Comparison of ENCODE assay signal across 22 cellular contexts in genomic region chr2:158482594-158482993, GRCh38. TPM values are rescaled to one million over a fixed set of nuclear protein-coding genes. Genes with fewer than 3 reads are reported as not detected.
DNase-seq lines count a peak whose midpoint lies in the region; ATAC-seq, FAIRE-seq and TF ChIP-seq lines count a peak whose summit lies in the region.
"Had no signal": no experiment of that assay in that cellular context is flagged by ENCODE, and none has a peak within 500 bp of the region (broad histone marks: within the 10 kb centered on the region; RNA-seq: fewer than 3 reads in every experiment).

No MANE protein-coding gene starts in this region.

- TF ChIP-seq CTCF in astrocyte of the spinal cord (IDR thresholded peaks at IDR 0.05; ENCODE audit: low read depth, low read length), result no peak
- no peak for TF ChIP-seq CTCF in keratinocyte (optimal IDR thresholded peaks at IDR 0.05 in 1 of 3, IDR thresholded peaks at IDR 0.05 in 1 of 3, conservative IDR thresholded peaks at IDR 0.05 in 1 of 3; ENCODE audit: extremely low read depth in 1 of 3, insufficient read depth in 2 of 3, low read length in 3 of 3)
- TF ChIP-seq CTCF in psoas muscle (IDR thresholded peaks at IDR 0.05), result no peak

- no peaks in the 10 kb centered on the region for H3K36me3 ChIP-seq in keratinocyte (ENCODE audit: control insufficient read depth in 2 of 2, extremely low read depth in 1 of 2, insufficient read depth in 2 of 2, low read length in 2 of 2)
- H3K36me3 ChIP-seq in psoas muscle (ENCODE audit: insufficient read depth in 1 of 2, low read depth in 1 of 2), result no peaks in the 10 kb centered on the region
- H3K36me3 ChIP-seq in small intestine (ENCODE audit: control insufficient read depth in 2 of 2, insufficient read depth in 2 of 2, low read length in 2 of 2), result no peaks in the 10 kb centered on the region
- H3K36me3 ChIP-seq: vagina had no signal

- H3K4me1 ChIP-seq in keratinocyte (ENCODE audit: control insufficient read depth, extremely low read depth, insufficient read depth, low read length) (peaks cover 27% of the 10 kb centered on the region), psoas muscle (peaks cover 16% of the 10 kb centered on the region), small intestine (ENCODE audit: control insufficient read depth in 2 of 2, insufficient read depth in 1 of 2, low read depth in 1 of 2, low read length in 1 of 2) (peaks cover 0 to 2% of the 10 kb centered on the region in 2 donors)

- H4K20me1 ChIP-seq in keratinocyte (ENCODE audit: control insufficient read depth, extremely low read depth, insufficient read depth, low read length), result no peaks in the 10 kb centered on the region

- no peaks in the 10 kb centered on the region for H3K9me3 ChIP-seq in keratinocyte (ENCODE audit: control insufficient read depth, low read depth, low read length)
- H3K9me3 ChIP-seq in psoas muscle, result no peaks in the 10 kb centered on the region
- H3K9me3 ChIP-seq in small intestine (ENCODE audit: control insufficient read depth, low read depth), result no peaks in the 10 kb centered on the region
- H3K9me3 ChIP-seq: body of pancreas, vagina had no signal

- H3K9ac ChIP-seq in keratinocyte (ENCODE audit: control insufficient read depth, extremely low read depth, insufficient read depth, low read length), result no peak overlapping the region

- H3K4me3 ChIP-seq in astrocyte of the spinal cord (ENCODE audit: low read depth, low read length) (no peak overlapping the region), keratinocyte (ENCODE audit: control insufficient read depth in 2 of 3, extremely low read depth in 1 of 3, insufficient read depth in 2 of 3, low read depth in 1 of 3, low read length in 3 of 3) (no peak overlapping the region), psoas muscle (no peak overlapping the region), small intestine (ENCODE audit: low read depth in 1 of 2, low read length in 2 of 2) (no peak overlapping the region)
- H3K4me3 ChIP-seq: body of pancreas, vagina had no signal

- dilution Hi-C loops in keratinocyte (cut with MboI; ENCODE audit: extremely low pct_ligation_motif_present, low sequenced_read_pairs), result no loop called here

- intact Hi-C loops in psoas muscle (cut with DNase I), result no loop called here

- peak overlapping the region; percentile 47 for H3K27ac ChIP-seq in keratinocyte (ENCODE audit: control insufficient read depth, insufficient read depth, low read length)
- no peak overlapping the region for H3K27ac ChIP-seq in psoas muscle
- no peak overlapping the region for H3K27ac ChIP-seq in small intestine (ENCODE audit: low read depth in 1 of 2, low read length in 1 of 2)
- H3K27ac ChIP-seq: body of pancreas, vagina had no signal

- H3K4me2 ChIP-seq in keratinocyte (ENCODE audit: control insufficient read depth, extremely low read depth, insufficient read depth, low read depth, low read length), result peak overlapping the region; percentile 29

- no peaks in the 10 kb centered on the region for H3K27me3 ChIP-seq in keratinocyte (ENCODE audit: control insufficient read depth, extremely low read depth, insufficient read depth, low read length)
- H3K27me3 ChIP-seq in psoas muscle (ENCODE audit: insufficient read depth in 3 of 3, low read length in 2 of 3), result no peaks in the 10 kb centered on the region
- no peaks in the 10 kb centered on the region for H3K27me3 ChIP-seq in small intestine (ENCODE audit: control insufficient read depth in 2 of 2, insufficient read depth in 2 of 2, low read length in 2 of 2)
- H3K27me3 ChIP-seq: body of pancreas, vagina had no signal

- peaks cover 68% of the 10 kb centered on the region for H3K79me2 ChIP-seq in keratinocyte (ENCODE audit: control insufficient read depth, insufficient read depth, low read length)

- peaks cover 4% of the 10 kb centered on the region for H3K9me1 ChIP-seq in keratinocyte (ENCODE audit: control insufficient read depth, extremely low read depth, insufficient read depth, low read length)

- ATAC-seq in psoas muscle, result no peak
- ATAC-seq in HG03196 (IDR thresholded peaks at IDR 0.05; ENCODE audit: unreplicated experiment), result no peak
- ATAC-seq: activated CD4-positive, CD25-positive, alpha-beta regulatory T cell treated with anti-CD3 and anti-CD28 coated beads, Interleukin-2, amount 50 U/mL, for 24 hours; activated CD8-positive, alpha-beta T cell treated with anti-CD3 and anti-CD28 coated beads, Interleukin-2, amount 10 ng/mL, durations not matched to agents 7 days and 5 days; activated T-cell treated with anti-CD3 and anti-CD28 coated beads, Interleukin-2, amount 50 U/mL, for 4 hours; body of pancreas; left cardiac atrium had no signal

- FAIRE-seq in keratinocyte (lab: Jason Lieb, UNC) (no peak), small intestine (lab: Jason Lieb, UNC) (no peak)
- FAIRE-seq: endothelial cell of umbilical vein, HTR-8/SVneo had no signal

- DNase-seq in Caki2 (ENCODE audit: low read depth) (peak; percentile 51), HK-2 (ENCODE audit: unreplicated experiment) (peak; percentile 38), astrocyte of the spinal cord (ENCODE audit: low read depth, low spot score) (peak; percentile 22), keratinocyte (ENCODE audit: low read depth, low spot score) (no peak), DMS53 (lab: John Stamatoyannopoulos, UW) (no peak), psoas muscle (no peak), small intestine (no peak)
- DNase-seq: activated CD8-positive, alpha-beta T cell treated with anti-CD3 and anti-CD28 coated beads, Interleukin-2, amount 10 ng/mL, durations not matched to agents 7 days and 5 days; activated naive CD4-positive, alpha-beta T cell treated with anti-CD3 and anti-CD28 coated beads, Interleukin-2, amount 50 U/mL, for 16 hours; activated T-cell treated with anti-CD3 and anti-CD28 coated beads, Interleukin-2, amount 50 U/mL, for 4 hours; body of pancreas; CD4-positive, CD25-positive, alpha-beta regulatory T cell; DMS153; foreskin fibroblast; left cardiac atrium; NCI-H1436 treated with DMSO at 0.1 percent for 48 hours; NCI-H2227 treated with DMSO at 0.1 percent for 48 hours had no signal

- in situ Hi-C loops in Caki2 (cut with HindIII; ENCODE audit: low pct_unique_long_range_greater_than_20kb, low sequenced_read_pairs), result no loop called here
- in situ Hi-C loops in astrocyte of the spinal cord (cut with HindIII; ENCODE audit: low sequenced_read_pairs), result no loop called here

- H2AFZ ChIP-seq in keratinocyte (ENCODE audit: control insufficient read depth, low read length), result no peak overlapping the region

RNA-seq across cellular contexts. Expression of gene PKP4, which starts 25.8 kb away (rescaled TPM):
- 7.9 and 15.1 TPM in 2 replicates for total RNA-seq in Caki2 (2014; rRNA removed; shearing (Covaris generic); ENCODE audit: low replicate concordance)
- polyA plus RNA-seq in keratinocyte, result 31.1 to 43.8 TPM (median 39.0 TPM) in 3 replicates
- 49.2 TPM for polyA plus RNA-seq in keratinocyte (2011; ENCODE audit: low read depth)
- 23.4 and 41.6 TPM in 2 replicates for polyA plus RNA-seq in keratinocyte (2011; cell fraction: cytosol; rRNA removed)
- 66.4 and 70.5 TPM in 2 replicates for polyA plus RNA-seq in keratinocyte (2011; cell fraction: nucleus; rRNA removed)
- 27.0 and 31.2 TPM in 2 replicates for polyA plus RNA-seq in keratinocyte (2012; ENCODE audit: low replicate concordance)
- 58.2 to 101 TPM (median 94.1 TPM) in 3 replicates for polyA minus RNA-seq in keratinocyte
- 47.8 TPM for polyA minus RNA-seq in keratinocyte (2011; cell fraction: cytosol; rRNA and poly(A)+ RNA removed)
- 53.1 and 83.2 TPM in 2 replicates for polyA minus RNA-seq in keratinocyte (2011; cell fraction: nucleus; rRNA and poly(A)+ RNA removed)
- total RNA-seq in psoas muscle, result 10 to 100 TPM; 18.0 to 23.8 (median 21.0) TPM
- polyA plus RNA-seq in psoas muscle, result 10 to 100 TPM in 1 of 3 donors, 1 to 10 TPM in 2; 6.8 to 17.7 (median 9.8) TPM
- polyA plus RNA-seq in small intestine, result 10 to 100 TPM; 16.8 to 24.1 (median 22.4) TPM

RNA-seq across cellular contexts. Expression of gene CCDC148, which starts 26.0 kb away (rescaled TPM):
- 0.41 and 7.2 TPM in 2 replicates for total RNA-seq in Caki2 (2014; rRNA removed; shearing (Covaris generic); ENCODE audit: low replicate concordance)
- polyA plus RNA-seq in keratinocyte (0.13 to 0.39 TPM (median 0.14 TPM) in 3 replicates), psoas muscle (under 1 TPM in 1 of 3 donors, not detected in 2; 0.10 TPM), small intestine (under 1 TPM in 1 of 3 donors, not detected in 2; 0.09 TPM)
- polyA plus RNA-seq in keratinocyte (2011; ENCODE audit: low read depth), result 0.46 TPM
- polyA plus RNA-seq in keratinocyte (2011; cell fraction: cytosol; rRNA removed), result 0.21 and 0.39 TPM in 2 replicates
- 0.28 and 0.29 TPM in 2 replicates for polyA plus RNA-seq in keratinocyte (2011; cell fraction: nucleus; rRNA removed)
- 0.06 and 0.29 TPM in 2 replicates for polyA plus RNA-seq in keratinocyte (2012; ENCODE audit: low replicate concordance)
- 0.58 to 1.1 TPM in 2 of 3 replicates, not detected in the other for polyA minus RNA-seq in keratinocyte
- not detected for polyA minus RNA-seq in keratinocyte (2011; cell fraction: cytosol; rRNA and poly(A)+ RNA removed)
- polyA minus RNA-seq in keratinocyte (2011; cell fraction: nucleus; rRNA and poly(A)+ RNA removed), result 0.85 and 1.3 TPM in 2 replicates
- total RNA-seq in psoas muscle, result not detected
- total RNA-seq: CD4-positive, CD25-positive, alpha-beta regulatory T cell; vagina had no signal
- polyA plus RNA-seq: CD4-positive, CD25-positive, alpha-beta regulatory T cell had no signal

Comparison
In these comparisons a context has a peak if more than half of its experiments do, and no peak if none do; other contexts are left out.
1. DNase-seq: peak in Caki2 (single experiment), HK-2 (single experiment) and astrocyte of the spinal cord (single experiment); none in keratinocyte (single experiment), DMS53 (single experiment), psoas muscle (0 of 2) and small intestine (single experiment).